ENCODE assay signal across 1 cellular context in genomic region chr7:2691932-2692439, GRCh38. TPM values are rescaled to one million over a fixed set of nuclear protein-coding genes. Genes with fewer than 3 reads are reported as not detected.
"Had no signal": no experiment of that assay in that cellular context is flagged by ENCODE, and none has a peak within 500 bp of the region (broad histone marks: within the 10 kb centered on the region; RNA-seq: fewer than 3 reads in every experiment).

No MANE protein-coding gene starts in this region.

RNA-seq across cellular contexts. Expression of gene AMZ1, which starts 4.0 kb away (rescaled TPM):
- polyA plus RNA-seq: neural cell had no signal
